ENCODE assay signal across 20 cellular contexts in the genomic region with DNA sequence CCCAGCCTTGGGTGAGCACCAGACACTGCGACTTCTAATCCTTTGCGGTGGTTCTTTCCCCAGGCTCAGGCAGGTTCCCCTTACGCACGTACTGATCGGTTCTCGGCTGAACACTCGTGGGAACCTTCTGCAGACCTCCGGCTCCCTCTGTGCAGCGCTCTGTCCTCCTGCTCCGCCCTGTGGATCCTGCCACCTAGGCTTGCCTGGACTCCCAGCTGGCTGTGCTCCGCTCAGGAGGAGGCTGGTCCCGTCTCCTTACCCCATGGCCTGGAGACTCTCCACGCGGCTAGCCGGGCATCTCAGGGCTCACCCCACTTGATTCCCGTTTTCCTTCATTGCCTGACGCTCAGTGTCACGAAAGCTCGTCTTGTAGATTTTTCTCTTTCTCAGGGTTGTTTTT. TPM values are rescaled to one million over a fixed set of nuclear protein-coding genes. Genes with fewer than 3 reads are reported as not detected.
A peak's percentile ranks its signal among the peaks of the same experiment; 100 is the strongest.
DNase-seq lines count a peak whose midpoint lies in the region; ATAC-seq, FAIRE-seq and TF ChIP-seq lines count a peak whose summit lies in the region.
"Had no signal": no experiment of that assay in that cellular context is flagged by ENCODE, and none has a peak within 500 bp of the region (broad histone marks: within the 10 kb centered on the region; RNA-seq: fewer than 3 reads in every experiment).

No MANE protein-coding gene starts in this region.

- H3K56ac ChIP-seq in IMR-90 (ENCODE audit: extremely low read depth, insufficient read depth, low read length) = no peak overlapping the region

- H3F3A ChIP-seq in GM23248 (ENCODE audit: insufficient read depth) = 0 out of 2 replicates have a peak, but pooled peaks cover 6% of the 10 kb centered on the region

- H3K9ac ChIP-seq in IMR-90 (ENCODE audit: low read depth, low read length) (no peak overlapping the region), endodermal cell (ENCODE audit: extremely low read depth, low read length, poor library complexity, severe bottlenecking) (no peak overlapping the region), trophoblast cell (ENCODE audit: low read length) (no peak overlapping the region), GM23248 (no peak overlapping the region)
- H3K9ac ChIP-seq: BLaER1 treated with 17β-estradiol and CSF1 and Interleukin-3, amounts not matched to agents 10 nM and 100 nM had no signal

- no peak overlapping the region for H2AK5ac ChIP-seq in IMR-90 (ENCODE audit: low read depth, low read length)
- no peak overlapping the region for H2AK5ac ChIP-seq in trophoblast cell (ENCODE audit: low read length)

- no peak overlapping the region for H2BK20ac ChIP-seq in IMR-90 (ENCODE audit: low read depth, low read length)

- H4K91ac ChIP-seq in IMR-90 (ENCODE audit: insufficient read depth, low read depth, low read length) (no peak overlapping the region), trophoblast cell (ENCODE audit: low read depth, low read length) (peak overlapping the region; percentile 39)

- H3K79me2 ChIP-seq in trophoblast cell (ENCODE audit: control insufficient read depth, insufficient read depth, low read length, poor library complexity) (no peaks in the 10 kb centered on the region), GM23248 (ENCODE audit: insufficient read depth) (no peaks in the 10 kb centered on the region)

- H4K8ac ChIP-seq in IMR-90 (ENCODE audit: low read depth in 2 of 2, low read length in 2 of 2) (no peak overlapping the region), trophoblast cell (ENCODE audit: low read depth, low read length) (no peak overlapping the region)

- FAIRE-seq in frontal cortex (lab: Jason Lieb, UNC) = no peak
- FAIRE-seq: D721Med, GM12892, GM19239, K562 had no signal

- no peak for TF ChIP-seq RAD21 in IMR-90 (IDR thresholded peaks at IDR 0.05; ENCODE audit: low read length)

- H3K9me1 ChIP-seq in IMR-90 (ENCODE audit: insufficient read depth, low read length) = no peaks in the 10 kb centered on the region

- H3K36me3 Mint-ChIP-seq in Caco-2 (ENCODE audit: insufficient read depth, unreplicated experiment) (peaks cover 11% of the 10 kb centered on the region), endodermal cell (ENCODE audit: low read depth) (peaks cover 2% of the 10 kb centered on the region)

- TF ChIP-seq POLR2A in IMR-90 (IDR thresholded peaks at IDR 0.05; ENCODE audit: low read depth, low read length) = no peak

- no peak overlapping the region for H3K4me2 ChIP-seq in IMR-90 (ENCODE audit: low read depth, low read length)
- no peak overlapping the region for H3K4me2 ChIP-seq in trophoblast cell (ENCODE audit: low read length)
- H3K4me2 ChIP-seq in GM23248 (ENCODE audit: unreplicated experiment) = no peak overlapping the region
- H3K4me2 ChIP-seq: BLaER1 treated with 17β-estradiol and CSF1 and Interleukin-3, amounts not matched to agents 10 nM and 100 nM; GM23338 had no signal

- H3K4me3 Mint-ChIP-seq in Caco-2 (ENCODE audit: unreplicated experiment) (no peak overlapping the region), endodermal cell (no peak overlapping the region)
- H3K4me3 Mint-ChIP-seq: CD4-positive, alpha-beta T cell; GM23338 had no signal

- H3K4me1 ChIP-seq in Caco-2 (peaks cover 24% of the 10 kb centered on the region), IMR-90 (ENCODE audit: control insufficient read depth, insufficient read depth, low read length) (peaks cover 2% of the 10 kb centered on the region; the same call in 1 of the 2 replicates), endodermal cell (ENCODE audit: control insufficient read depth, insufficient read depth, low read length) (no peaks in the 10 kb centered on the region), trophoblast cell (ENCODE audit: control insufficient read depth in 1 of 2, insufficient read depth in 2 of 2, low read length in 2 of 2) (peaks cover 11 to 13% of the 10 kb centered on the region in 2 experiments), GM23248 (ENCODE audit: insufficient read depth) (peaks cover 8% of the 10 kb centered on the region; the same call in 1 of the 2 replicates), upper lobe of right lung (peaks cover 3% of the 10 kb centered on the region)

- H3K9me2 ChIP-seq in GM23248 (ENCODE audit: insufficient read depth) = no peaks in the 10 kb centered on the region

- WGBS in IMR-90 (ENCODE audit: extremely low coverage in 2 of 2, insufficient read length in 1 of 2), 2 experiments = 90% methylated on average over 11 of the region's 19 CpGs; no CpG with 5 or more reads in 1 of the 2 experiments
- WGBS in endodermal cell (ENCODE audit: insufficient coverage in 1 of 2, insufficient read length in 1 of 2), 2 experiments = 94 to 97% methylated on average over 16 to 19 of the region's 19 CpGs
- WGBS in trophoblast cell (ENCODE audit: extremely low coverage, insufficient coverage, insufficient read length) = no CpG with 5 or more reads among the region's 19 CpGs
- WGBS in GM23248 (ENCODE audit: low coverage in 1 of 2, low lambda C conversion rate in 2 of 2, missing lambda C conversion rate in 2 of 2), 2 experiments = 86 to 92% methylated on average over 19 of the region's 19 CpGs

- intact Hi-C loops in Caco-2 (cut with micrococcal nuclease; ENCODE audit: unreplicated experiment) = loop anchor here (1.0 kb wide), 1 partner anchor 15 kb away; no protein-coding TSS in a partner anchor
- intact Hi-C loops in IMR-90 (cut with micrococcal nuclease) = no loop called here
- intact Hi-C loops in upper lobe of right lung (cut with DNase I) = no loop called here

- H2AK9ac ChIP-seq in IMR-90 (replicated peaks; ENCODE audit: low read depth, low read length, poor library complexity) = no peak overlapping the region

- BruUV-seq in Caco-2 (replicated peaks; lab: Mats Ljungman, UMichigan) = no TSS peak
- no TSS peak for BruUV-seq in IMR-90 (replicated peaks; lab: Mats Ljungman, UMichigan)

- H2BK5ac ChIP-seq in IMR-90 (ENCODE audit: low read depth, low read length, poor library complexity, severe bottlenecking) = no peak overlapping the region
- no peak overlapping the region for H2BK5ac ChIP-seq in trophoblast cell (ENCODE audit: low read depth, low read length, poor library complexity)

- no peak overlapping the region for H2BK15ac ChIP-seq in IMR-90 (ENCODE audit: low read depth, low read length)

- no peak for TF ChIP-seq CTCF in Caco-2 (IDR thresholded peaks at IDR 0.05; ENCODE audit: insufficient read depth in 1 of 2, low read depth in 1 of 2, low read length in 1 of 2, severe bottlenecking in 1 of 2, unreplicated experiment in 1 of 2)
- TF ChIP-seq CTCF in IMR-90 (conservative IDR thresholded peaks at IDR 0.05; ENCODE audit: low read depth, low read length) = no peak
- TF ChIP-seq CTCF in endodermal cell (conservative IDR thresholded peaks at IDR 0.05) = no peak
- TF ChIP-seq CTCF in upper lobe of right lung (IDR thresholded peaks at IDR 0.05) = no peak

- DNase-seq in Caco-2 = no peak
- no peak for DNase-seq in IMR-90
- peak; percentile 32 for DNase-seq in endodermal cell
- DNase-seq in trophoblast cell = no peak
- no peak for DNase-seq in frontal cortex (ENCODE audit: low spot score in 2 of 2)
- DNase-seq in GM23248 = no peak
- no peak for DNase-seq in upper lobe of right lung
- DNase-seq: ACHN; CD4-positive, alpha-beta T cell; DMS153; DND-41; GDM1; HCEC 1CT had no signal

- no peaks in the 10 kb centered on the region for H3K9me3 Mint-ChIP-seq in Caco-2 (ENCODE audit: unreplicated experiment)
- peaks cover 35% of the 10 kb centered on the region for H3K9me3 Mint-ChIP-seq in endodermal cell
- H3K9me3 Mint-ChIP-seq: CD4-positive, alpha-beta T cell had no signal

- H3K27me3 Mint-ChIP-seq in Caco-2 (ENCODE audit: insufficient read depth, unreplicated experiment) (no peaks in the 10 kb centered on the region), endodermal cell (ENCODE audit: insufficient read depth) (peaks cover 12% of the 10 kb centered on the region)

- POLR2A ChIA-PET in Caco-2 (lab: Charles Lee) = no interaction called here
- POLR2A ChIA-PET in IMR-90 (lab: Charles Lee; ENCODE audit: unreplicated experiment) = no interaction called here

- CTCF ChIA-PET in Caco-2 (lab: Charles Lee) (no interaction called here), IMR-90 (lab: Yijun Ruan, JAX) (interaction anchor here (0.6 kb wide), 1 partner anchor 8 kb away, joined by 6 read pairs; no protein-coding TSS in a partner anchor)

- H3K14ac ChIP-seq in IMR-90 (replicated peaks; ENCODE audit: low read depth, low read length) (no peak overlapping the region), trophoblast cell (ENCODE audit: low read length) (peak overlapping the region; percentile 27)

- H4K12ac ChIP-seq in trophoblast cell (ENCODE audit: low read depth, low read length) = no peak overlapping the region

- peak overlapping the region; percentile 5 for H2BK12ac ChIP-seq in trophoblast cell (ENCODE audit: low read length)

- H3K4me3 ChIP-seq in Caco-2 (ENCODE audit: low read depth, low read length) = no peak overlapping the region
- no peak overlapping the region for H3K4me3 ChIP-seq in IMR-90 (ENCODE audit: insufficient read depth, low read depth, low read length)
- H3K4me3 ChIP-seq in endodermal cell (ENCODE audit: low read length) = no peak overlapping the region
- no peak overlapping the region for H3K4me3 ChIP-seq in trophoblast cell (ENCODE audit: low read depth, low read length)
- no peak overlapping the region for H3K4me3 ChIP-seq in GM23248
- no peak overlapping the region for H3K4me3 ChIP-seq in upper lobe of right lung
- H3K4me3 ChIP-seq: BLaER1 treated with 17β-estradiol and CSF1 and Interleukin-3, amounts not matched to agents 10 nM and 100 nM; GM23338; K562 had no signal

- peaks cover 30% of the 10 kb centered on the region for H3K9me3 ChIP-seq in Caco-2
- H3K9me3 ChIP-seq in IMR-90 (ENCODE audit: control insufficient read depth, insufficient read depth, low read length) = 0 out of 2 replicates have a peak, but pooled peaks cover 3% of the 10 kb centered on the region
- H3K9me3 ChIP-seq in endodermal cell (ENCODE audit: control insufficient read depth, low read length) = peaks cover 43% of the 10 kb centered on the region
- H3K9me3 ChIP-seq in trophoblast cell (ENCODE audit: insufficient read depth, low read depth, low read length) = peaks cover 3% of the 10 kb centered on the region
- H3K9me3 ChIP-seq in GM23248 (ENCODE audit: low read depth) = no peaks in the 10 kb centered on the region
- no peaks in the 10 kb centered on the region for H3K9me3 ChIP-seq in upper lobe of right lung

- peak overlapping the region; percentile 21 for H2AFZ ChIP-seq in IMR-90 (replicated peaks; ENCODE audit: low read length, poor library complexity)
- no peak overlapping the region for H2AFZ ChIP-seq in trophoblast cell (ENCODE audit: insufficient read depth, low read length, poor library complexity)
- no peak overlapping the region for H2AFZ ChIP-seq in GM23248

- no peak overlapping the region for H3K4ac ChIP-seq in IMR-90 (ENCODE audit: low read depth, low read length)
- H3K4ac ChIP-seq in trophoblast cell (ENCODE audit: low read depth, low read length) = no peak overlapping the region

- peaks cover 6% of the 10 kb centered on the region for H3K4me1 Mint-ChIP-seq in Caco-2 (ENCODE audit: low read depth, unreplicated experiment)
- peaks cover 3% of the 10 kb centered on the region for H3K4me1 Mint-ChIP-seq in endodermal cell

- H3K27ac Mint-ChIP-seq in Caco-2 (ENCODE audit: unreplicated experiment) (peak overlapping the region; percentile 67), endodermal cell (no peak overlapping the region)
- H3K27ac Mint-ChIP-seq: CD4-positive, alpha-beta T cell; GM23338 had no signal

- ATAC-seq in IMR-90 (ENCODE audit: low read depth) (no peak), upper lobe of right lung (no peak)
- ATAC-seq: GM23338 had no signal

- H3K27ac ChIP-seq in IMR-90 (ENCODE audit: insufficient read depth, low read length) (no peak overlapping the region), endodermal cell (ENCODE audit: low read depth, low read length) (no peak overlapping the region), trophoblast cell (ENCODE audit: low read depth, low read length) (no peak overlapping the region), GM23248 (no peak overlapping the region), upper lobe of right lung (no peak overlapping the region)
- H3K27ac ChIP-seq: BLaER1 treated with 17β-estradiol and CSF1 and Interleukin-3, amounts not matched to agents 10 nM and 100 nM; HL-60 had no signal

- in situ Hi-C loops in IMR-90 (cut with MboI; ENCODE audit: low sequenced_read_pairs) = no loop called here
- in situ Hi-C loops in GM23248 (cut with MboI) = no loop called here

- H2BK120ac ChIP-seq in IMR-90 (ENCODE audit: low read depth, low read length) (no peak overlapping the region), trophoblast cell (ENCODE audit: insufficient read depth, low read length, poor library complexity) (peak overlapping the region; percentile 59)

- H3K18ac ChIP-seq in IMR-90 (ENCODE audit: low read depth, low read length) (no peak overlapping the region), trophoblast cell (ENCODE audit: low read length) (no peak overlapping the region)

- dilution Hi-C loops in IMR-90 (cut with HindIII; ENCODE audit: low sequenced_read_pairs, unreplicated experiment) = no loop called here

- H4K20me1 ChIP-seq in IMR-90 (ENCODE audit: insufficient read depth, low read length) (no peaks in the 10 kb centered on the region), GM23248 (ENCODE audit: insufficient read depth) (no peaks in the 10 kb centered on the region)
- H4K20me1 ChIP-seq: BLaER1 treated with 17β-estradiol and CSF1 and Interleukin-3, amounts not matched to agents 10 nM and 100 nM had no signal

- no peaks in the 10 kb centered on the region for H3K79me1 ChIP-seq in IMR-90 (ENCODE audit: low read depth in 1 of 2, low read length in 2 of 2)
- peaks cover 5% of the 10 kb centered on the region for H3K79me1 ChIP-seq in trophoblast cell (ENCODE audit: low read length)

- no peak overlapping the region for H3K23ac ChIP-seq in IMR-90 (ENCODE audit: low read depth, low read length)
- no peak overlapping the region for H3K23ac ChIP-seq in trophoblast cell (ENCODE audit: low read length)

- H3K27me3 ChIP-seq in Caco-2 (replicated peaks; ENCODE audit: control insufficient read depth, insufficient read depth, low read length) (no peaks in the 10 kb centered on the region), IMR-90 (ENCODE audit: control insufficient read depth, insufficient read depth, low read length) (peaks cover 49% of the 10 kb centered on the region), endodermal cell (ENCODE audit: control insufficient read depth, insufficient read depth, low read length, poor library complexity, severe bottlenecking) (no peaks in the 10 kb centered on the region), trophoblast cell (ENCODE audit: insufficient read depth, low read length) (no peaks in the 10 kb centered on the region), GM23248 (replicated peaks; ENCODE audit: insufficient read depth) (no peaks in the 10 kb centered on the region; the same call in 1 of the 2 replicates), upper lobe of right lung (no peaks in the 10 kb centered on the region)
- H3K27me3 ChIP-seq: BLaER1 treated with 17β-estradiol and CSF1 and Interleukin-3, amounts not matched to agents 10 nM and 100 nM had no signal

- H4K5ac ChIP-seq in IMR-90 (ENCODE audit: low read depth, low read length) = no peak overlapping the region

- H3K36me3 ChIP-seq in Caco-2 (ENCODE audit: control insufficient read depth, insufficient read depth, low read length) (no peaks in the 10 kb centered on the region), IMR-90 (ENCODE audit: control insufficient read depth, insufficient read depth, low read length) (no peaks in the 10 kb centered on the region), endodermal cell (ENCODE audit: control insufficient read depth, insufficient read depth, low read length) (no peaks in the 10 kb centered on the region), trophoblast cell (ENCODE audit: control insufficient read depth in 1 of 2, insufficient read depth in 2 of 2, low read length in 2 of 2) (no peaks in the 10 kb centered on the region), GM23248 (ENCODE audit: low read depth) (no peaks in the 10 kb centered on the region), upper lobe of right lung (no peaks in the 10 kb centered on the region)
- H3K36me3 ChIP-seq: BLaER1 treated with 17β-estradiol and CSF1 and Interleukin-3, amounts not matched to agents 10 nM and 100 nM had no signal

RNA-seq across cellular contexts. Expression of a gene that starts 34.7 kb away (rescaled TPM):
- total RNA-seq in Caco-2 (2022) = 7.9 and 8.1 TPM in 2 replicates
- total RNA-seq in IMR-90 (2012; rRNA removed) = 5.0 and 6.3 TPM in 2 replicates
- polyA plus RNA-seq in IMR-90 (2012; rRNA removed) = 9.6 and 9.9 TPM in 2 replicates
- 10.7 and 12.7 TPM in 2 replicates for polyA plus RNA-seq in IMR-90 (2012; cell fraction: cytosol; rRNA removed)
- 43.9 and 49.0 TPM in 2 replicates for polyA plus RNA-seq in IMR-90 (2012; cell fraction: nucleus; rRNA removed; ENCODE audit: low replicate concordance)
- 10 to 100 TPM; 16.8 to 19.4 TPM for total RNA-seq in endodermal cell
- 57.6 TPM for polyA plus RNA-seq in endodermal cell (2013, experiment 1 of 2)
- 59.4 TPM for polyA plus RNA-seq in endodermal cell (2013, experiment 2 of 2)
- 185 and 205 TPM in 2 replicates for polyA plus RNA-seq in trophoblast cell (2013)
- 11.8 TPM for total RNA-seq in frontal cortex
- total RNA-seq in GM23248 (2014; rRNA removed; shearing (Covaris generic)) = 45.0 and 51.8 TPM in 2 replicates
- polyA plus RNA-seq in GM23248 (2016; fragmentation: Nextera tagmentation; extraction: Ambion mirVana) = 9.2 and 9.6 TPM in 2 replicates
- total RNA-seq in upper lobe of right lung = 158 TPM
